ENCODE assay signal across 18 cellular contexts in genomic region chr6:12222405-12223366, GRCh38.
DNase-seq lines count a peak whose midpoint lies in the region; ATAC-seq, FAIRE-seq and TF ChIP-seq lines count a peak whose summit lies in the region.
"Had no signal": no experiment of that assay in that cellular context is flagged by ENCODE, and none has a peak within 500 bp of the region (broad histone marks: within the 10 kb centered on the region; RNA-seq: fewer than 3 reads in every experiment).

No MANE protein-coding gene starts in this region.

- H3K27me3 Mint-ChIP-seq in MCF 10A (ENCODE audit: insufficient read depth, unreplicated experiment) (no peaks in the 10 kb centered on the region), nephron progenitor cell (ENCODE audit: low read depth, poor library complexity) (peaks cover 7% of the 10 kb centered on the region)

- no peak for FAIRE-seq in RCC 7860 (lab: Jason Lieb, UNC)

- TF ChIP-seq POLR2A in breast epithelium (IDR thresholded peaks at IDR 0.05), result no peak

- CTCF ChIA-PET in MCF 10A (lab: Yijun Ruan, JAX), result interaction anchor here (0.9 kb wide), 1 partner anchor 567 kb away, joined by 4 read pairs; no protein-coding TSS in a partner anchor

- DNase-seq in breast epithelium (ENCODE audit: low spot score in 2 of 2), result no peak
- DNase-seq in MCF 10A (ENCODE audit: unreplicated experiment), result no peak
- DNase-seq in nephron progenitor cell, result no peak
- DNase-seq in NCI-H526 (lab: John Stamatoyannopoulos, UW), result no peak
- no peak for DNase-seq in RCC 7860 (ENCODE audit: low spot score)
- no peak for DNase-seq in NCI-H446 (lab: John Stamatoyannopoulos, UW)
- DNase-seq in amygdala (lab: John Stamatoyannopoulos, UW), result no peak
- DNase-seq: 8988T; Calu3; CD4-positive, alpha-beta memory T cell; MV-4-11; NCI-H1436 treated with DMSO at 0.1 percent for 48 hours; NCI-H2029 treated with DMSO at 0.1 percent for 48 hours; NCI-H510A treated with DMSO at 0.1 percent for 48 hours; PC-9 had no signal

- peak overlapping the region; percentile 36 to 63 for H3K27ac ChIP-seq in breast epithelium
- H3K27ac ChIP-seq: PC-9 had no signal

- no peaks in the 10 kb centered on the region for H3K36me3 ChIP-seq in breast epithelium

- H3K27me3 ChIP-seq in breast epithelium, result no peaks in the 10 kb centered on the region

- no peaks in the 10 kb centered on the region for H3K4me1 ChIP-seq in breast epithelium

- peaks cover 0 to 3% of the 10 kb centered on the region in 2 donors for H3K9me3 ChIP-seq in breast epithelium

- no peak overlapping the region for H3K4me3 ChIP-seq in breast epithelium
- H3K4me3 ChIP-seq: PC-9 had no signal

- BruUV-seq in MCF 10A (replicated peaks; lab: Mats Ljungman, UMichigan), result no TSS peak

- peak; percentile 83 for ATAC-seq in esophagus mucosa
- ATAC-seq: HCT116, Right ventricle myocardium inferior had no signal

- POLR2A ChIA-PET in MCF 10A (lab: Yijun Ruan, JAX), result no interaction called here

- H3K27ac Mint-ChIP-seq in MCF 10A (ENCODE audit: low read depth, unreplicated experiment), result no peak overlapping the region
- peak overlapping the region; percentile 8 for H3K27ac Mint-ChIP-seq in nephron progenitor cell
- H3K27ac Mint-ChIP-seq: CD4-positive, alpha-beta memory T cell had no signal

- H3K4me1 Mint-ChIP-seq in MCF 10A (ENCODE audit: insufficient read depth, unreplicated experiment) (no peaks in the 10 kb centered on the region), nephron progenitor cell (peaks cover 8% of the 10 kb centered on the region)
- H3K4me1 Mint-ChIP-seq: CD4-positive, alpha-beta memory T cell had no signal

- no peak for TF ChIP-seq CTCF in breast epithelium (IDR thresholded peaks at IDR 0.05)
- no peak for TF ChIP-seq CTCF in MCF 10A (IDR thresholded peaks at IDR 0.05; ENCODE audit: unreplicated experiment)
- TF ChIP-seq CTCF in nephron progenitor cell (IDR thresholded peaks at IDR 0.05), result no peak

- H3K36me3 Mint-ChIP-seq in MCF 10A (ENCODE audit: insufficient read depth, unreplicated experiment), result peaks cover 6% of the 10 kb centered on the region
- no peaks in the 10 kb centered on the region for H3K36me3 Mint-ChIP-seq in nephron progenitor cell (ENCODE audit: low read depth)
- H3K36me3 Mint-ChIP-seq: CD4-positive, alpha-beta memory T cell had no signal

- no peaks in the 10 kb centered on the region for H3K9me3 Mint-ChIP-seq in MCF 10A (ENCODE audit: unreplicated experiment)
- H3K9me3 Mint-ChIP-seq in nephron progenitor cell, result no peaks in the 10 kb centered on the region
- H3K9me3 Mint-ChIP-seq: CD4-positive, alpha-beta memory T cell had no signal

- H3K4me3 Mint-ChIP-seq in MCF 10A (ENCODE audit: unreplicated experiment) (no peak overlapping the region), nephron progenitor cell (no peak overlapping the region)
- H3K4me3 Mint-ChIP-seq: CD4-positive, alpha-beta memory T cell had no signal

- intact Hi-C loops in breast epithelium (cut with DNase I; ENCODE audit: low total_unique reads), result no loop called here
- intact Hi-C loops in MCF 10A (cut with micrococcal nuclease), result no loop called here
